24 cellular contexts compared by ENCODE assay signal in the genomic region with DNA sequence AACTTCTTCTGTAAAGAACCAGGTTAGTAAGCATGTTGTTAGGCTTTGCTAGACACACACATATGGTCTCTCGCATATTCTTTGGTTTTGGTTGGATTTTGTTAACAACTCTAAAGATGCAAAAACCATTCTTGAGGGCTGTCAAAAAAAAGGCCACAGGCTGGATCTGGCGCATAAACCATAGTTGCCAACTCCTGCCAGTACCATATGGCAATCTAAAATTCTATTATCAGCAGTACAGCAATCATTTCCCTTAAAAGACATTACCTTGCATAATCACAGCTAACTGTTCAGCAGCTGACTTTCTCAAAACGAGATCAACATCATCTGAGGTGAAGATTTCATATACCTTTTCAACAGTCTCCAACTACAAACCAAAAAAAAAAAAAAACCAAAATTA.
DNase-seq lines count a peak whose midpoint lies in the region; ATAC-seq and FAIRE-seq lines count a peak whose summit lies in the region.
"Had no signal": no experiment of that assay in that cellular context is flagged by ENCODE, and none has a peak within 500 bp of the region (broad histone marks: within the 10 kb centered on the region; RNA-seq: fewer than 3 reads in every experiment).

No MANE protein-coding gene starts in this region.

- H3K4me1 Mint-ChIP-seq in activated naive CD4-positive, alpha-beta T cell treated with anti-CD3 and anti-CD28 coated beads, Interleukin-2, amount 10 ng/mL, durations not matched to agents 7 days and 5 days, result no peaks in the 10 kb centered on the region
- H3K4me1 Mint-ChIP-seq: CD14-positive monocyte; CD8-positive, alpha-beta memory T cell had no signal

- DNase-seq in DMS 273 (lab: John Stamatoyannopoulos, UW; ENCODE audit: unreplicated experiment) (peak; percentile 30), DMS 273 treated with DMSO at 0.1 percent for 48 hours (lab: John Stamatoyannopoulos, UW) (no peak), GM19239 (ENCODE audit: insufficient read length, low spot score) (no peak), cerebellar cortex (ENCODE audit: low spot score) (peak; percentile 88), cerebellum (ENCODE audit: low spot score) (peak; percentile 69), putamen (ENCODE audit: low spot score) (no peak)
- no peak for DNase-seq in activated naive CD4-positive, alpha-beta T cell treated with anti-CD3 and anti-CD28 coated beads, Interleukin-2, amount 10 ng/mL, durations not matched to agents 7 days and 5 days
- DNase-seq: AML-193; BE2C; CD4-positive, alpha-beta memory T cell; CD4-positive, CD25-positive, alpha-beta regulatory T cell; CD8-positive, alpha-beta memory T cell; COR-L47; DMS153; DMS53; DMS79; DND-41; EL; GF-D8 had no signal

- CTCF ChIA-PET in activated naive CD4-positive, alpha-beta T cell treated with anti-CD3 and anti-CD28 coated beads, Interleukin-2, amount 10 ng/mL, durations not matched to agents 7 days and 5 days (lab: Charles Lee), result no interaction called here

- no peak overlapping the region for H3K4me3 Mint-ChIP-seq in activated naive CD4-positive, alpha-beta T cell treated with anti-CD3 and anti-CD28 coated beads, Interleukin-2, amount 10 ng/mL, durations not matched to agents 7 days and 5 days
- H3K4me3 Mint-ChIP-seq: CD14-positive monocyte; CD4-positive, alpha-beta memory T cell; CD4-positive, CD25-positive, alpha-beta regulatory T cell; CD8-positive, alpha-beta memory T cell had no signal

- ATAC-seq in GM18861 (IDR thresholded peaks at IDR 0.05; ENCODE audit: unreplicated experiment), result no peak
- ATAC-seq: A549 had no signal

- no peaks in the 10 kb centered on the region for H3K9me3 Mint-ChIP-seq in activated naive CD4-positive, alpha-beta T cell treated with anti-CD3 and anti-CD28 coated beads, Interleukin-2, amount 10 ng/mL, durations not matched to agents 7 days and 5 days
- H3K9me3 Mint-ChIP-seq: CD4-positive, CD25-positive, alpha-beta regulatory T cell had no signal

- FAIRE-seq in GM19239 (lab: Jason Lieb, UNC), result peak; percentile 26
- FAIRE-seq: A549, G401.6, GM12891 had no signal

- H3K27ac Mint-ChIP-seq in activated naive CD4-positive, alpha-beta T cell treated with anti-CD3 and anti-CD28 coated beads, Interleukin-2, amount 10 ng/mL, durations not matched to agents 7 days and 5 days, result no peak overlapping the region
- H3K27ac Mint-ChIP-seq: CD4-positive, alpha-beta memory T cell; CD4-positive, CD25-positive, alpha-beta regulatory T cell had no signal

- peaks cover 27% of the 10 kb centered on the region for H3K36me3 Mint-ChIP-seq in activated naive CD4-positive, alpha-beta T cell treated with anti-CD3 and anti-CD28 coated beads, Interleukin-2, amount 10 ng/mL, durations not matched to agents 7 days and 5 days

- H3K27me3 Mint-ChIP-seq in activated naive CD4-positive, alpha-beta T cell treated with anti-CD3 and anti-CD28 coated beads, Interleukin-2, amount 10 ng/mL, durations not matched to agents 7 days and 5 days, result no peaks in the 10 kb centered on the region
- H3K27me3 Mint-ChIP-seq: CD4-positive, alpha-beta memory T cell; CD4-positive, CD25-positive, alpha-beta regulatory T cell had no signal

Comparison
In these comparisons a context has a peak if more than half of its experiments do, and no peak if none do; other contexts are left out.
1. DNase-seq: peak in DMS 273 (single experiment), cerebellar cortex (single experiment) and cerebellum (single experiment); none in DMS 273 treated with DMSO at 0.1 percent for 48 hours (single experiment), GM19239 (single experiment), putamen (single experiment) and activated naive CD4-positive, alpha-beta T cell treated with anti-CD3 and anti-CD28 coated beads, Interleukin-2, amount 10 ng/mL, durations not matched to agents 7 days and 5 days (single experiment).